In the genomic region with DNA sequence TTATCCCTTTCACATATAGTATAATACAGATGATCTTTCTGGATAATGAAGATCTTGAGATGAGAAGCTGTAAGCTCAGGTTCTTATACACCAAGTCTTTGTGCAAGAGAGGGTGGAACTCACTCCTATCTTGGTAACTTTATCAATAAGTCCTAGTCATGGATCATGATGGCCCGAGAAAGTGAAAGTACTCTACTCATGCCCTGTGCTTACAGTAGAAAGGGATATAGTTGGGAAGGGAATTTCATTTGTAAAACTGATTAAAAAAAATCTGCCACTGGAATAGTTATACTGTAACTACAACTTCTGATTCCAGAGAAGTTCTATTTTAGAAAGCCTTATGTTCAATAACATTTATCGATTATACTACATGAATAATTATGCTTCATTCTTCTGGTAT, we compare ENCODE assay signal across 22 cellular contexts. TPM values are rescaled to one million over a fixed set of nuclear protein-coding genes. Genes with fewer than 3 reads are reported as not detected.
DNase-seq lines count a peak whose midpoint lies in the region; ATAC-seq, FAIRE-seq and TF ChIP-seq lines count a peak whose summit lies in the region.
"Had no signal": no experiment of that assay in that cellular context is flagged by ENCODE, and none has a peak within 500 bp of the region (broad histone marks: within the 10 kb centered on the region; RNA-seq: fewer than 3 reads in every experiment).

No MANE protein-coding gene starts in this region.

- H3K4me3 ChIP-seq in mammary epithelial cell (replicated peaks in 1 of 3; ENCODE audit: insufficient read depth in 1 of 3, low read depth in 2 of 3, low read length in 3 of 3) (no peak overlapping the region), breast epithelium (no peak overlapping the region), endothelial cell of umbilical vein (replicated peaks in 1 of 3; ENCODE audit: insufficient read depth in 1 of 3, low read depth in 1 of 3, low read length in 3 of 3) (no peak overlapping the region)
- H3K4me3 ChIP-seq: GM23338 had no signal

- H3K4me1 ChIP-seq in mammary epithelial cell (ENCODE audit: insufficient read depth, low read length) = no peaks in the 10 kb centered on the region
- H3K4me1 ChIP-seq in breast epithelium = no peaks in the 10 kb centered on the region
- no peaks in the 10 kb centered on the region for H3K4me1 ChIP-seq in endothelial cell of umbilical vein (ENCODE audit: control insufficient read depth, extremely low read depth, insufficient read depth, low read length)
- H3K4me1 ChIP-seq: Caco-2 had no signal

- H3K79me2 ChIP-seq in mammary epithelial cell (ENCODE audit: insufficient read depth, low read length) (no peaks in the 10 kb centered on the region), endothelial cell of umbilical vein (ENCODE audit: control insufficient read depth, insufficient read depth, low read length) (no peaks in the 10 kb centered on the region)

- no peak for ATAC-seq in GM18867 (IDR thresholded peaks at IDR 0.05; ENCODE audit: unreplicated experiment)
- ATAC-seq: GM23338, HCT116 had no signal

- POLR2A ChIA-PET in endothelial cell of umbilical vein (lab: Charles Lee) = no interaction called here

- dilution Hi-C loops in mammary epithelial cell (cut with HindIII; ENCODE audit: low sequenced_read_pairs) = no loop called here
- dilution Hi-C loops in endothelial cell of umbilical vein (cut with MboI; ENCODE audit: extremely low pct_ligation_motif_present, low sequenced_read_pairs) = no loop called here

- CTCF ChIA-PET in mammary epithelial cell (lab: Charles Lee; ENCODE audit: low non-redundant PET) (no interaction called here), endothelial cell of umbilical vein (lab: Charles Lee) (interaction anchor here (0.6 to 2.0 kb wide), 5 partner anchors 11 to 748 kb away, joined by 3 to 4 read pairs (median 3); no protein-coding TSS in a partner anchor)

- 75% methylated on average over 2 of the region's 2 CpGs for WGBS in mammary epithelial cell (ENCODE audit: low coverage, missing lambda C conversion rate)

- intact Hi-C loops in mammary epithelial cell (cut with micrococcal nuclease) (no loop called here), breast epithelium (cut with DNase I; ENCODE audit: low total_unique reads) (no loop called here), endothelial cell of umbilical vein (cut with micrococcal nuclease) (loop anchor here (10.0 kb wide), 1 partner anchor 155 kb away; no protein-coding TSS in a partner anchor)

- peak overlapping the region; percentile 57 for H2AFZ ChIP-seq in mammary epithelial cell (ENCODE audit: low read depth, low read length)
- H2AFZ ChIP-seq in endothelial cell of umbilical vein (ENCODE audit: low read depth, low read length) = no peak overlapping the region
- H2AFZ ChIP-seq: GM23338 had no signal

- TF ChIP-seq CTCF in mammary epithelial cell (conservative IDR thresholded peaks at IDR 0.05 in 1 of 2, IDR thresholded peaks at IDR 0.05 in 1 of 2; ENCODE audit: extremely low read depth in 1 of 2, insufficient read depth in 1 of 2, low read depth in 1 of 2, low read length in 2 of 2) (no peak), breast epithelium (IDR thresholded peaks at IDR 0.05) (no peak), endothelial cell of umbilical vein (IDR thresholded peaks at IDR 0.05; ENCODE audit: extremely low read depth in 1 of 2, insufficient read depth in 1 of 2, low read depth in 1 of 2, low read length in 2 of 2) (no peak)

- no peaks in the 10 kb centered on the region for H3K9me1 ChIP-seq in endothelial cell of umbilical vein (replicated peaks; ENCODE audit: control insufficient read depth, extremely low read depth, insufficient read depth, low read length)

- H4K20me1 ChIP-seq in mammary epithelial cell (ENCODE audit: insufficient read depth, low read length) = no peaks in the 10 kb centered on the region
- H4K20me1 ChIP-seq in endothelial cell of umbilical vein (replicated peaks; ENCODE audit: control insufficient read depth, extremely low read depth, insufficient read depth, low read length) = no peaks in the 10 kb centered on the region

- DNase-seq in mammary epithelial cell (no peak), breast epithelium (ENCODE audit: low spot score in 2 of 2) (no peak), endothelial cell of umbilical vein (ENCODE audit: low read depth, low spot score) (no peak), lung microvascular endothelial cell (ENCODE audit: low read depth in 2 of 2) (peak; percentile 11 to 28), NCI-H1694 (lab: John Stamatoyannopoulos, UW) (no peak), SW480 (ENCODE audit: low spot score) (no peak)
- DNase-seq: Caco-2; CD4-positive, alpha-beta T cell; GF-D8; KBM-7; NCI-H187; NCI-H2107; NCI-H510A; NCI-H748 treated with DMSO at 0.1 percent for 48 hours; RPMI8226; SHP77 treated with DMSO at 0.1 percent for 48 hours had no signal

- H3K9me3 ChIP-seq in mammary epithelial cell (replicated peaks; ENCODE audit: insufficient read depth, low read length) (no peaks in the 10 kb centered on the region), breast epithelium (no peaks in the 10 kb centered on the region), endothelial cell of umbilical vein (replicated peaks; ENCODE audit: control insufficient read depth, insufficient read depth, low read length) (no peaks in the 10 kb centered on the region)
- H3K9me3 ChIP-seq: Caco-2 had no signal

- H3K9ac ChIP-seq in mammary epithelial cell (ENCODE audit: insufficient read depth, low read length) (no peak overlapping the region), endothelial cell of umbilical vein (replicated peaks; ENCODE audit: extremely low read depth, insufficient read depth, low read length) (no peak overlapping the region)

- BruUV-seq in mammary epithelial cell (replicated peaks; lab: Mats Ljungman, UMichigan) = no TSS peak
- BruUV-seq in endothelial cell of umbilical vein (replicated peaks; lab: Mats Ljungman, UMichigan) = no TSS peak

- H3K27me3 ChIP-seq in mammary epithelial cell (ENCODE audit: insufficient read depth, low read length) (no peaks in the 10 kb centered on the region), breast epithelium (no peaks in the 10 kb centered on the region), endothelial cell of umbilical vein (ENCODE audit: control insufficient read depth in 2 of 2, insufficient read depth in 2 of 2, low read length in 2 of 2) (peaks cover 0 to 2% of the 10 kb centered on the region in 2 experiments)

- H3K27ac ChIP-seq in mammary epithelial cell (ENCODE audit: insufficient read depth, low read depth, low read length) (no peak overlapping the region), breast epithelium (no peak overlapping the region), endothelial cell of umbilical vein (ENCODE audit: insufficient read depth, low read depth, low read length) (no peak overlapping the region)

- FAIRE-seq in endothelial cell of umbilical vein (lab: Jason Lieb, UNC) = peak; percentile 21
- FAIRE-seq: GM19239 had no signal

- H3K36me3 ChIP-seq in mammary epithelial cell (ENCODE audit: insufficient read depth, low read length) (no peaks in the 10 kb centered on the region), breast epithelium (no peaks in the 10 kb centered on the region), endothelial cell of umbilical vein (ENCODE audit: control insufficient read depth in 2 of 2, extremely low read depth in 1 of 2, insufficient read depth in 2 of 2, low read length in 2 of 2) (no peaks in the 10 kb centered on the region)

- in situ Hi-C loops in mammary epithelial cell (cut with MboI; ENCODE audit: low sequenced_read_pairs in 2 of 2) = no loop called here

- peak overlapping the region; percentile 15 for H3K4me2 ChIP-seq in mammary epithelial cell (ENCODE audit: insufficient read depth, low read depth, low read length)
- H3K4me2 ChIP-seq in endothelial cell of umbilical vein (ENCODE audit: insufficient read depth, low read length) = no peak overlapping the region
- H3K4me2 ChIP-seq: GM23338 had no signal

- TF ChIP-seq POLR2A in breast epithelium (IDR thresholded peaks at IDR 0.05) = no peak
- no peak for TF ChIP-seq POLR2A in endothelial cell of umbilical vein (IDR thresholded peaks at IDR 0.05; ENCODE audit: low read depth, low read length)

TF ChIP-seq in endothelial cell of umbilical vein, 7 proteins besides CTCF, POLR2A, EP300 and RAD21:
- TF ChIP-seq, protein P1, sequence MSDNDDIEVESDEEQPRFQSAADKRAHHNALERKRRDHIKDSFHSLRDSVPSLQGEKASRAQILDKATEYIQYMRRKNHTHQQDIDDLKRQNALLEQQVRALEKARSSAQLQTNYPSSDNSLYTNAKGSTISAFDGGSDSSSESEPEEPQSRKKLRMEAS (IDR thresholded peaks at IDR 0.05; ENCODE audit: insufficient read depth, insufficient read length) = no peak
- TF ChIP-seq POLR2AphosphoS5 (IDR thresholded peaks at IDR 0.05; ENCODE audit: insufficient read depth, low read depth, low read length) (no peak), GATA2 (IDR thresholded peaks at IDR 0.05; ENCODE audit: insufficient read depth, insufficient read length, low read depth, low read length) (no peak), MYC (IDR thresholded peaks at IDR 0.05; ENCODE audit: low read depth, low read length) (no peak), EZH2 (IDR thresholded peaks at IDR 0.05; ENCODE audit: borderline replicate concordance, low read depth, low read length, severe bottlenecking) (no peak), JUN (IDR thresholded peaks at IDR 0.05; ENCODE audit: borderline replicate concordance, insufficient read depth, insufficient read length, low read depth) (no peak), FOS (IDR thresholded peaks at IDR 0.05; ENCODE audit: borderline replicate concordance, insufficient read depth, low read length) (no peak)

RNA-seq across cellular contexts. Expression of a gene that starts 51.8 kb away (rescaled TPM):
- total RNA-seq in mammary epithelial cell (under 1 TPM in 1 of 2 donors, not detected in 1; 0.24 TPM), breast epithelium (under 1 TPM; 0.15 to 0.98 (median 0.16) TPM), endothelial cell of umbilical vein (not detected in 2 replicates), lung microvascular endothelial cell (not detected in 2 replicates)
- polyA plus RNA-seq in mammary epithelial cell (0.15 TPM), endothelial cell of umbilical vein (0.03 TPM in 1 of 2 replicates, not detected in the other)
- polyA minus RNA-seq in mammary epithelial cell (not detected), endothelial cell of umbilical vein (0.04 TPM in 1 of 2 replicates, not detected in the other)
- not detected in 2 replicates for polyA plus RNA-seq in endothelial cell of umbilical vein (2011; cell fraction: cytosol; rRNA removed)
- polyA plus RNA-seq in endothelial cell of umbilical vein (2011; cell fraction: nucleus; rRNA removed) = not detected in 2 replicates
- polyA plus RNA-seq in endothelial cell of umbilical vein (2012) = not detected in 2 replicates
- not detected for polyA minus RNA-seq in endothelial cell of umbilical vein (2011; cell fraction: cytosol; rRNA and poly(A)+ RNA removed)
- polyA minus RNA-seq in endothelial cell of umbilical vein (2011; cell fraction: nucleus; rRNA and poly(A)+ RNA removed) = 0.05 TPM in 1 of 2 replicates, not detected in the other
- total RNA-seq: CD4-positive, alpha-beta T cell; OCI-LY7 had no signal
- polyA plus RNA-seq: BJ, GM23338 had no signal

Comparison
In these comparisons a context has a peak if more than half of its experiments do, and no peak if none do; other contexts are left out.
1. DNase-seq: peak in lung microvascular endothelial cell (2 of 2); none in mammary epithelial cell (single experiment), breast epithelium (0 of 2), endothelial cell of umbilical vein (single experiment), NCI-H1694 (single experiment) and SW480 (single experiment).